Comparison of ENCODE assay signal across 31 cellular contexts in the genomic region with DNA sequence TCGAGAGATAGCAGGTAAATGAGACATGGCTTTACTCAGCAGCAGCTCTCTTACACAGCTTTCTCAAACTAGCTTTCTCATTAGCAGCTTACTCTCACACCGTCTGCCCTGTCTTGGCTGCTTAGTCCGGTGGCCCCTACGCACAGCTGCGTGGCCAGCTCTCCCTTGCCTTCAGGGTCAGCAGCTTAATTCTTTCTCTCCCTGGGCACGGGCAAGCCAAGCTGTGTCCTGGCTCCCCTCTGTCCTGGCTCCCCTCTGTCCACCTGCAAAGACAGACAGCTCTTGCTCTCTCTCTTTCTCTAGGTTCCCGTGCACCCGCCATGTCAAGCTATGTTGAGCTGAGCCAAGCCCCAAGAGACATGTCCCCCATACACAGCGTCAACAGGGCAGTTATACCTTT. TPM values are rescaled to one million over a fixed set of nuclear protein-coding genes. Genes with fewer than 3 reads are reported as not detected.
"Had no signal": no experiment of that assay in that cellular context is flagged by ENCODE, and none has a peak within 500 bp of the region (broad histone marks: within the 10 kb centered on the region; RNA-seq: fewer than 3 reads in every experiment).

No MANE protein-coding gene starts in this region.

- H3K36me3 ChIP-seq: pancreas, right lobe of liver, stomach, thoracic aorta, thyroid gland, transverse colon, upper lobe of right lung, uterus had no signal

- ATAC-seq: naive thymus-derived CD8-positive, alpha-beta T cell; natural killer cell treated with Interleukin-12 subunit alpha and Interleukin-12 subunit beta and Interleukin-15 and Interleukin-18, amount 100 ng/mL, for 72 hours; pancreas; psoas muscle; right cardiac atrium; right lobe of liver; stimulated activated effector memory CD8-positive, alpha-beta T cell treated with anti-CD3 and anti-CD28 coated beads, Interleukin-12 subunit alpha, Interleukin-12 subunit beta, amount 100 ng/mL, for 72 hours; stimulated activated naive B cell treated with anti-CD40 and anti-IgM and Interleukin-4, amounts not matched to agents 10 μg/mL and 1 μg/mL and 100 μg/mL, for 72 hours; upper lobe of right lung had no signal

- H3K9me3 ChIP-seq: neutrophil, pancreas, psoas muscle, right lobe of liver, stomach, thoracic aorta, thyroid gland, transverse colon, upper lobe of right lung, uterus had no signal

- H3K27me3 ChIP-seq: neutrophil, pancreas, thyroid gland, transverse colon, upper lobe of right lung, uterus had no signal

- H3K4me1 ChIP-seq: psoas muscle, thyroid gland, upper lobe of right lung, uterus had no signal

- H3K27ac ChIP-seq: neutrophil, pancreas, psoas muscle, right lobe of liver, skin epidermis, stomach, thoracic aorta, thyroid gland, transverse colon, upper lobe of right lung, uterus had no signal

- H3K4me3 ChIP-seq: pancreas, psoas muscle, right lobe of liver, skin epidermis, smooth muscle cell, stomach, thoracic aorta, thyroid gland, transverse colon, upper lobe of right lung, uterus had no signal

- DNase-seq: naive B cell; naive thymus-derived CD8-positive, alpha-beta T cell; nephron progenitor cell; psoas muscle; right cardiac atrium; stimulated activated CD4-positive, alpha-beta T cell treated with anti-CD3 and anti-CD28 coated beads, Interleukin-15, amount 100 ng/mL, for 24 hours; stimulated activated CD4-positive, alpha-beta T cell treated with anti-CD3 and anti-CD28 coated beads, Interleukin-2, amount 100 ng/mL, for 24 hours; stimulated activated CD4-positive, alpha-beta T cell treated with anti-CD3 and anti-CD28 coated beads, Interleukin-2, amount 100 ng/mL, for 48 hours; stimulated activated CD4-positive, alpha-beta T cell treated with anti-CD3 and anti-CD28 coated beads, Interleukin-4, amount 100 ng/mL, for 24 hours; stimulated activated naive B cell treated with anti-CD40 and anti-IgM and Interleukin-4, amounts not matched to agents 10 μg/mL and 1 μg/mL and 100 μg/mL, for 72 hours; stimulated activated naive CD4-positive, alpha-beta T cell treated with Interleukin-2 at 50 U/mL for 16 hours; stomach; thyroid gland; transverse colon; upper lobe of right lung; uterus had no signal

RNA-seq across cellular contexts. Expression of a gene that starts 56.7 kb away (rescaled TPM):
- total RNA-seq: naive thymus-derived CD8-positive, alpha-beta T cell; natural killer cell treated with Interleukin-12 subunit alpha and Interleukin-12 subunit beta and Interleukin-15 and Interleukin-18, amount 100 ng/mL, for 72 hours; neural crest cell; omental fat pad; osteocyte; pancreas; progenitor cell of endocrine pancreas; psoas muscle; renal cortical epithelial cell; right lobe of liver; smooth muscle cell; stomach; subcutaneous adipose tissue; thoracic aorta; thyroid gland; transverse colon; upper lobe of right lung; urinary bladder had no signal
- polyA plus RNA-seq: naive thymus-derived CD8-positive, alpha-beta T cell; pancreas; psoas muscle; right cardiac atrium; smooth muscle cell had no signal
